34 cellular contexts compared by ENCODE assay signal in the genomic region with DNA sequence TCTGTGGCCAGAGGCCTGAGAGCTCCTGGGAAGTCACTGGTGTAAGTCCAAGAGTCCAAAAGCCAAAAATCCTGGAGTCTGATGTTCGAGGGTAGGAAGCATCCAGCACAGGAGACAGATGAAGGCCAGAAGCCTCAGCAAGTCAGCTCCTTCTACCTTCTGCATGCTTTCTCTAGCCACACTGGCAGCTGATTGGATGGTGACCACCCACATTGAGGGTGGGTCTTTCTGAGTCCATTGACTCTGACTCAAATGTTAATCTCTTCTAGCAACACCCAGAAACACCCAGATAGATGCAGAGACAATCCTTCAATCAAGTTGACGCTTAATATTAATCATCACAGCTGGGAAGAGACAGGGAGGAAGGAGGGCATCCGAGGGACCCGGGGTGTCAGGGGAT.
"Had no signal": no experiment of that assay in that cellular context is flagged by ENCODE, and none has a peak within 500 bp of the region (broad histone marks: within the 10 kb centered on the region; RNA-seq: fewer than 3 reads in every experiment).

No MANE protein-coding gene starts in this region.

- H3K4me1 Mint-ChIP-seq: activated CD4-positive, alpha-beta T cell treated with anti-CD3 and anti-CD28 coated beads for 36 hours; activated CD4-positive, alpha-beta T cell treated with anti-CD3 and anti-CD28 coated beads, Interleukin-2, amount 10 ng/mL, durations not matched to agents 24 days and 14 days; activated CD8-positive, alpha-beta memory T cell treated with anti-CD3 and anti-CD28 coated beads, Interleukin-2, amount 10 ng/mL, durations not matched to agents 7 days and 5 days; activated naive CD8-positive, alpha-beta T cell treated with anti-CD3 and anti-CD28 coated beads, Interleukin-2, amount 10 ng/mL, durations not matched to agents 7 days and 5 days; T-helper 17 cell had no signal

- H3K4me3 ChIP-seq: ascending aorta, breast epithelium, cardiac muscle cell, colonic mucosa, gastrocnemius medialis, heart left ventricle had no signal

- H3K4me3 Mint-ChIP-seq: activated CD4-positive, alpha-beta memory T cell treated with anti-CD3 and anti-CD28 coated beads for 36 hours; activated CD4-positive, alpha-beta T cell treated with anti-CD3 and anti-CD28 coated beads for 36 hours; activated CD4-positive, alpha-beta T cell treated with anti-CD3 and anti-CD28 coated beads, Interleukin-2, amount 10 ng/mL, durations not matched to agents 24 days and 14 days; activated CD8-positive, alpha-beta memory T cell treated with anti-CD3 and anti-CD28 coated beads, Interleukin-2, amount 10 ng/mL, durations not matched to agents 7 days and 5 days; activated CD8-positive, alpha-beta T cell treated with anti-CD3 and anti-CD28 coated beads, Interleukin-2, amount 10 ng/mL, durations not matched to agents 7 days and 5 days; activated naive CD4-positive, alpha-beta T cell treated with anti-CD3 and anti-CD28 coated beads for 36 hours; activated naive CD8-positive, alpha-beta T cell treated with anti-CD3 and anti-CD28 coated beads, Interleukin-2, amount 10 ng/mL, durations not matched to agents 7 days and 5 days; activated T-helper 1 cell treated with anti-CD3 and anti-CD28 coated beads, Interleukin-12 subunit alpha, Interleukin-12 subunit beta, Interleukin-2, Interleukin-4 antibody, amounts not matched to agents 30 ng/mL and 10 ng/mL and 1 ng/mL, durations not matched to agents 14 hours and 24 hours and 36 hours; brain; T-helper 17 cell; T-helper 2 cell treated with Interferon-gamma antibody and Interleukin-4, amounts not matched to agents 5 μg/mL and 100 μg/mL, for 36 hours had no signal

- H3K9me3 ChIP-seq: ascending aorta, breast epithelium, colonic mucosa, gastrocnemius medialis had no signal

- H3K36me3 Mint-ChIP-seq: activated CD4-positive, alpha-beta memory T cell treated with anti-CD3 and anti-CD28 coated beads for 36 hours; activated CD8-positive, alpha-beta memory T cell treated with anti-CD3 and anti-CD28 coated beads, Interleukin-2, amount 10 ng/mL, durations not matched to agents 7 days and 5 days; activated naive CD8-positive, alpha-beta T cell treated with anti-CD3 and anti-CD28 coated beads, Interleukin-2, amount 10 ng/mL, durations not matched to agents 7 days and 5 days; brain had no signal

- ATAC-seq: activated CD4-positive, alpha-beta T cell treated with anti-CD3 and anti-CD28 coated beads for 36 hours; activated CD8-positive, alpha-beta memory T cell treated with anti-CD3 and anti-CD28 coated beads, Interleukin-2, amount 10 ng/mL, durations not matched to agents 7 days and 5 days; activated CD8-positive, alpha-beta T cell treated with anti-CD3 and anti-CD28 coated beads, Interleukin-2, amount 10 ng/mL, durations not matched to agents 7 days and 5 days; activated naive CD4-positive, alpha-beta T cell treated with anti-CD3 and anti-CD28 coated beads, Interleukin-2, amount 50 U/mL, for 72 hours; foreskin keratinocyte; gastrocnemius medialis; heart left ventricle; T-helper 17 cell had no signal

- H3K27ac Mint-ChIP-seq: activated CD4-positive, alpha-beta memory T cell treated with anti-CD3 and anti-CD28 coated beads for 36 hours; activated CD4-positive, alpha-beta T cell treated with anti-CD3 and anti-CD28 coated beads for 36 hours; activated CD4-positive, alpha-beta T cell treated with anti-CD3 and anti-CD28 coated beads, Interleukin-2, amount 10 ng/mL, durations not matched to agents 24 days and 14 days; activated CD8-positive, alpha-beta memory T cell treated with anti-CD3 and anti-CD28 coated beads, Interleukin-2, amount 10 ng/mL, durations not matched to agents 7 days and 5 days; activated CD8-positive, alpha-beta T cell treated with anti-CD3 and anti-CD28 coated beads, Interleukin-2, amount 10 ng/mL, durations not matched to agents 7 days and 5 days; activated naive CD4-positive, alpha-beta T cell treated with anti-CD3 and anti-CD28 coated beads for 36 hours; activated naive CD4-positive, alpha-beta T cell treated with anti-CD3 and anti-CD28 coated beads, Interleukin-2, amount 50 U/mL, for 72 hours; activated naive CD8-positive, alpha-beta T cell treated with anti-CD3 and anti-CD28 coated beads, Interleukin-2, amount 10 ng/mL, durations not matched to agents 7 days and 5 days; activated T-helper 1 cell treated with anti-CD3 and anti-CD28 coated beads, Interleukin-12 subunit alpha, Interleukin-12 subunit beta, Interleukin-2, Interleukin-4 antibody, amounts not matched to agents 30 ng/mL and 10 ng/mL and 1 ng/mL, durations not matched to agents 14 hours and 24 hours and 36 hours; activated T-helper 2 cell treated with anti-CD3 and anti-CD28 coated beads, Interferon-gamma antibody, Interleukin-2, Interleukin-4, amounts not matched to agents 10 μg/mL and 5 μg/mL and 100 μg/mL, durations not matched to agents 14 hours and 24 hours and 36 hours; T-helper 17 cell; T-helper 2 cell treated with Interferon-gamma antibody and Interleukin-4, amounts not matched to agents 5 μg/mL and 100 μg/mL, for 36 hours had no signal

- H3K27me3 ChIP-seq: ascending aorta, cardiac muscle cell, colonic mucosa, foreskin keratinocyte, gastrocnemius medialis had no signal

- H3K9me3 Mint-ChIP-seq: activated CD4-positive, alpha-beta memory T cell treated with anti-CD3 and anti-CD28 coated beads for 36 hours; activated CD4-positive, alpha-beta T cell treated with anti-CD3 and anti-CD28 coated beads, Interleukin-2, amount 10 ng/mL, durations not matched to agents 24 days and 14 days; activated naive CD8-positive, alpha-beta T cell treated with anti-CD3 and anti-CD28 coated beads, Interleukin-2, amount 10 ng/mL, durations not matched to agents 7 days and 5 days; activated T-helper 1 cell treated with anti-CD3 and anti-CD28 coated beads, Interleukin-12 subunit alpha, Interleukin-12 subunit beta, Interleukin-2, Interleukin-4 antibody, amounts not matched to agents 30 ng/mL and 10 ng/mL and 1 ng/mL, durations not matched to agents 14 hours and 24 hours and 36 hours; activated T-helper 2 cell treated with anti-CD3 and anti-CD28 coated beads, Interferon-gamma antibody, Interleukin-2, Interleukin-4, amounts not matched to agents 10 μg/mL and 5 μg/mL and 100 μg/mL, durations not matched to agents 14 hours and 24 hours and 36 hours; T-helper 2 cell treated with Interferon-gamma antibody and Interleukin-4, amounts not matched to agents 5 μg/mL and 100 μg/mL, for 36 hours had no signal

- H3K27me3 Mint-ChIP-seq: activated naive CD8-positive, alpha-beta T cell treated with anti-CD3 and anti-CD28 coated beads, Interleukin-2, amount 10 ng/mL, durations not matched to agents 7 days and 5 days had no signal

- H3K27ac ChIP-seq: ascending aorta, breast epithelium, cardiac muscle cell, colonic mucosa, epithelial cell of prostate, foreskin keratinocyte, gastrocnemius medialis, heart left ventricle, WERI-Rb-1 had no signal

- DNase-seq: activated CD4-positive, alpha-beta memory T cell treated with anti-CD3 and anti-CD28 coated beads for 36 hours; activated CD4-positive, alpha-beta T cell treated with anti-CD3 and anti-CD28 coated beads for 36 hours; activated CD4-positive, alpha-beta T cell treated with anti-CD3 and anti-CD28 coated beads, Interleukin-2, amount 10 ng/mL, durations not matched to agents 24 days and 14 days; activated CD4-positive, CD25-positive, alpha-beta regulatory T cell; activated CD4-positive, CD25-positive, alpha-beta regulatory T cell treated with anti-CD3 and anti-CD28 coated beads, Interleukin-2, amount 50 U/mL, for 72 hours; activated CD8-positive, alpha-beta memory T cell treated with anti-CD3 and anti-CD28 coated beads, Interleukin-2, amount 10 ng/mL, durations not matched to agents 7 days and 5 days; activated CD8-positive, alpha-beta memory T cell treated with anti-CD3 and anti-CD28 coated beads, Interleukin-2, amount 50 U/mL, for 4 hours; activated CD8-positive, alpha-beta T cell treated with anti-CD3 and anti-CD28 coated beads, Interleukin-2, amount 10 ng/mL, durations not matched to agents 7 days and 5 days; activated effector memory CD4-positive, alpha-beta T cell treated with anti-CD3 and anti-CD28 coated beads, Interleukin-2, amount 50 U/mL, for 16 hours; activated naive CD4-positive, alpha-beta T cell treated with anti-CD3 and anti-CD28 coated beads for 36 hours; activated naive CD8-positive, alpha-beta T cell treated with anti-CD3 and anti-CD28 coated beads, Interleukin-2, amount 10 ng/mL, durations not matched to agents 7 days and 5 days; activated T-cell treated with anti-CD3 and anti-CD28 coated beads, Interleukin-2, amount 50 U/mL, for 1 hour; activated T-cell treated with anti-CD3 and anti-CD28 coated beads, Interleukin-2, amount 50 U/mL, for 48 hours; central memory CD4-positive, alpha-beta T cell; cerebellar nuclear complex; colonic mucosa; effector CD8-positive, alpha-beta T cell; foreskin keratinocyte; gastrocnemius medialis; glutamatergic neuron; heart left ventricle; T-helper 1 cell; T-helper 17 cell; T1000; WERI-Rb-1 had no signal

- H3K36me3 ChIP-seq: ascending aorta, breast epithelium, cardiac muscle cell, colonic mucosa, gastrocnemius medialis, heart left ventricle, WERI-Rb-1 had no signal

- H3K4me1 ChIP-seq: ascending aorta, breast epithelium, colonic mucosa, foreskin keratinocyte, gastrocnemius medialis had no signal
